In genomic region chr17:10025224-10025623, GRCh38 we compare ENCODE assay signal across 22 cellular contexts.
"Had no signal": no experiment of that assay in that cellular context is flagged by ENCODE, and none has a peak within 500 bp of the region (broad histone marks: within the 10 kb centered on the region; RNA-seq: fewer than 3 reads in every experiment).

No MANE protein-coding gene starts in this region.

- H3K4me2 ChIP-seq: hepatocyte had no signal

- H3K27me3 ChIP-seq: esophagus muscularis mucosa, foreskin keratinocyte, gastroesophageal sphincter, heart left ventricle, hepatocyte, ovary, sigmoid colon had no signal

- H3K9me3 ChIP-seq: esophagus muscularis mucosa, gastroesophageal sphincter, heart left ventricle, left lung, ovary, psoas muscle, sigmoid colon had no signal

- H3K4me1 ChIP-seq: foreskin keratinocyte had no signal

- H3K27ac Mint-ChIP-seq: naive thymus-derived CD4-positive, alpha-beta T cell; stimulated activated memory B cell treated with anti-CD40 and anti-IgM and Interleukin-4, amounts not matched to agents 10 μg/mL and 1 μg/mL and 100 μg/mL, for 72 hours; stimulated activated naive CD8-positive, alpha-beta T cell treated with anti-CD3 and anti-CD28 coated beads, Interleukin-15, Interleukin-2, amounts not matched to agents 100 ng/mL and 50 ng/mL, for 24 hours had no signal

- H3K4me3 Mint-ChIP-seq: naive thymus-derived CD4-positive, alpha-beta T cell; stimulated activated memory B cell treated with anti-CD40 and anti-IgM and Interleukin-4, amounts not matched to agents 10 μg/mL and 1 μg/mL and 100 μg/mL, for 72 hours; stimulated activated naive CD8-positive, alpha-beta T cell treated with anti-CD3 and anti-CD28 coated beads, Interleukin-15, Interleukin-2, amounts not matched to agents 100 ng/mL and 50 ng/mL, for 24 hours had no signal

- DNase-seq: effector memory CD4-positive, alpha-beta T cell; foreskin keratinocyte; heart left ventricle; kidney; left lung; mesenchymal stem cell; midbrain; naive thymus-derived CD4-positive, alpha-beta T cell; occipital lobe; ovary; psoas muscle; sigmoid colon; stimulated activated CD4-positive, alpha-beta T cell treated with anti-CD3 and anti-CD28 coated beads, Interleukin-4, amount 100 ng/mL, for 4 hours; trophoblast cell had no signal

- H3K27ac ChIP-seq: esophagus muscularis mucosa, foreskin keratinocyte, gastroesophageal sphincter, heart left ventricle, hepatocyte, left lung, ovary, psoas muscle, sigmoid colon had no signal

- H3K27me3 Mint-ChIP-seq: stimulated activated naive CD8-positive, alpha-beta T cell treated with anti-CD3 and anti-CD28 coated beads, Interleukin-15, Interleukin-2, amounts not matched to agents 100 ng/mL and 50 ng/mL, for 24 hours had no signal

- H3K9me3 Mint-ChIP-seq: nephron; stimulated activated memory B cell treated with anti-CD40 and anti-IgM and Interleukin-4, amounts not matched to agents 10 μg/mL and 1 μg/mL and 100 μg/mL, for 72 hours; stimulated activated naive CD8-positive, alpha-beta T cell treated with anti-CD3 and anti-CD28 coated beads, Interleukin-15, Interleukin-2, amounts not matched to agents 100 ng/mL and 50 ng/mL, for 24 hours had no signal

- H3K4me3 ChIP-seq: esophagus muscularis mucosa, gastroesophageal sphincter, heart left ventricle, hepatocyte, left lung, ovary, psoas muscle, sigmoid colon had no signal

- H2AFZ ChIP-seq: hepatocyte had no signal

- H3K36me3 Mint-ChIP-seq: naive thymus-derived CD4-positive, alpha-beta T cell; stimulated activated memory B cell treated with anti-CD40 and anti-IgM and Interleukin-4, amounts not matched to agents 10 μg/mL and 1 μg/mL and 100 μg/mL, for 72 hours had no signal

- H3K36me3 ChIP-seq: gastroesophageal sphincter, left lung, ovary, sigmoid colon had no signal

- ATAC-seq: foreskin keratinocyte; gastroesophageal sphincter; heart left ventricle; left cardiac atrium; left lung; naive thymus-derived CD4-positive, alpha-beta T cell; psoas muscle; right cardiac atrium; stimulated activated memory B cell treated with anti-CD40 and anti-IgM and Interleukin-4, amounts not matched to agents 10 μg/mL and 1 μg/mL and 100 μg/mL, for 72 hours had no signal

- H3K4me1 Mint-ChIP-seq: stimulated activated memory B cell treated with anti-CD40 and anti-IgM and Interleukin-4, amounts not matched to agents 10 μg/mL and 1 μg/mL and 100 μg/mL, for 72 hours had no signal
